In genomic region chr10:24872049-24872789, GRCh38 we compare ENCODE assay signal across 14 cellular contexts.
A peak's percentile ranks its signal among the peaks of the same experiment; 100 is the strongest.
DNase-seq lines count a peak whose midpoint lies in the region; ATAC-seq and TF ChIP-seq lines count a peak whose summit lies in the region.
"Had no signal": no experiment of that assay in that cellular context is flagged by ENCODE, and none has a peak within 500 bp of the region (broad histone marks: within the 10 kb centered on the region; RNA-seq: fewer than 3 reads in every experiment).

No MANE protein-coding gene starts in this region.

- H3K23ac ChIP-seq in trophoblast cell (ENCODE audit: low read length) = no peak overlapping the region

- H2AFZ ChIP-seq in trophoblast cell (ENCODE audit: insufficient read depth, low read length, poor library complexity) = no peak overlapping the region

- peak overlapping the region; percentile 45 for H2BK5ac ChIP-seq in trophoblast cell (ENCODE audit: low read depth, low read length, poor library complexity)

- H3K36me3 Mint-ChIP-seq in HFFc6 (ENCODE audit: low read depth) = peaks cover 8% of the 10 kb centered on the region

- peak; percentile 22 for DNase-seq in HFFc6
- DNase-seq in amniotic epithelial cell (ENCODE audit: low read depth) = peak; percentile 14
- DNase-seq in hippocampal formation (lab: John Stamatoyannopoulos, UW) = peak; percentile 51 to 79
- DNase-seq in trophoblast cell = peak in 1 of 2 donors; percentile 68
- no peak for DNase-seq in Kasumi-1 (lab: John Stamatoyannopoulos, UW)
- DNase-seq in NCI-H226 = no peak
- DNase-seq: activated CD8-positive, alpha-beta memory T cell treated with anti-CD3 and anti-CD28 coated beads, Interleukin-2, amount 50 U/mL, for 48 hours; activated naive CD8-positive, alpha-beta T cell treated with anti-CD3 and anti-CD28 coated beads, Interleukin-2, amount 10 ng/mL, durations not matched to agents 7 days and 5 days; CD4-positive, alpha-beta memory T cell; left ventricle myocardium superior; NCI-H526; SHP77 treated with DMSO at 0.1 percent for 48 hours; WERI-Rb-1 had no signal

- peak overlapping the region; percentile 63 for H2BK120ac ChIP-seq in trophoblast cell (ENCODE audit: insufficient read depth, low read length, poor library complexity)

- peak overlapping the region; percentile 51 for H3K18ac ChIP-seq in trophoblast cell (ENCODE audit: low read length)

- TF ChIP-seq CTCF in HFFc6 (IDR thresholded peaks at IDR 0.05) = no peak

- H3K4me1 ChIP-seq in trophoblast cell (ENCODE audit: control insufficient read depth in 1 of 2, insufficient read depth in 2 of 2, low read length in 2 of 2) = peaks cover 9 to 11% of the 10 kb centered on the region in 2 experiments

- H3K4me3 ChIP-seq in trophoblast cell (ENCODE audit: low read depth, low read length) = no peak overlapping the region

- H3K27ac Mint-ChIP-seq in HFFc6 = peak overlapping the region; percentile 81
- H3K27ac Mint-ChIP-seq: activated naive CD8-positive, alpha-beta T cell treated with anti-CD3 and anti-CD28 coated beads, Interleukin-2, amount 10 ng/mL, durations not matched to agents 7 days and 5 days had no signal

- no peak for ATAC-seq in HG03520 (IDR thresholded peaks at IDR 0.05; ENCODE audit: unreplicated experiment)

- peaks cover 56% of the 10 kb centered on the region for H3K4me1 Mint-ChIP-seq in HFFc6 (ENCODE audit: low read depth)

- no peaks in the 10 kb centered on the region for H3K36me3 ChIP-seq in trophoblast cell (ENCODE audit: control insufficient read depth in 1 of 2, insufficient read depth in 2 of 2, low read length in 2 of 2)
- H3K36me3 ChIP-seq: WERI-Rb-1 had no signal

- no peak overlapping the region for H4K8ac ChIP-seq in trophoblast cell (ENCODE audit: low read depth, low read length)

- H3K9ac ChIP-seq in trophoblast cell (ENCODE audit: low read length) = no peak overlapping the region

- H3K4me2 ChIP-seq in trophoblast cell (ENCODE audit: low read length) = no peak overlapping the region

- H3K27ac ChIP-seq in trophoblast cell (ENCODE audit: low read depth, low read length) = no peak overlapping the region
- H3K27ac ChIP-seq: WERI-Rb-1 had no signal

- H3K79me2 ChIP-seq in trophoblast cell (ENCODE audit: control insufficient read depth, insufficient read depth, low read length, poor library complexity) = no peaks in the 10 kb centered on the region

- H3K9me3 Mint-ChIP-seq in HFFc6 = peaks cover 5% of the 10 kb centered on the region; the same call in 1 of the 2 replicates

- peak overlapping the region; percentile 52 for H3K14ac ChIP-seq in trophoblast cell (ENCODE audit: low read length)

- peak overlapping the region; percentile 47 for H4K91ac ChIP-seq in trophoblast cell (ENCODE audit: low read depth, low read length)

- H3K79me1 ChIP-seq in trophoblast cell (ENCODE audit: low read length) = peaks cover 11% of the 10 kb centered on the region

- no peaks in the 10 kb centered on the region for H3K27me3 Mint-ChIP-seq in HFFc6 (ENCODE audit: insufficient read depth)
- H3K27me3 Mint-ChIP-seq: activated naive CD8-positive, alpha-beta T cell treated with anti-CD3 and anti-CD28 coated beads, Interleukin-2, amount 10 ng/mL, durations not matched to agents 7 days and 5 days had no signal

- H2AK5ac ChIP-seq in trophoblast cell (ENCODE audit: low read length) = peak overlapping the region; percentile 19

- H3K4ac ChIP-seq in trophoblast cell (ENCODE audit: low read depth, low read length) = no peak overlapping the region

- no peaks in the 10 kb centered on the region for H3K9me3 ChIP-seq in trophoblast cell (ENCODE audit: insufficient read depth, low read depth, low read length)

- H4K12ac ChIP-seq in trophoblast cell (ENCODE audit: low read depth, low read length) = no peak overlapping the region

- H2BK12ac ChIP-seq in trophoblast cell (ENCODE audit: low read length) = peak overlapping the region; percentile 58

- H3K4me3 Mint-ChIP-seq in HFFc6 = peak overlapping the region; percentile 44; the same call in 1 of the 2 replicates
- H3K4me3 Mint-ChIP-seq: activated naive CD8-positive, alpha-beta T cell treated with anti-CD3 and anti-CD28 coated beads, Interleukin-2, amount 10 ng/mL, durations not matched to agents 7 days and 5 days; CD4-positive, alpha-beta memory T cell had no signal

- H3K27me3 ChIP-seq in trophoblast cell (ENCODE audit: insufficient read depth, low read length) = no peaks in the 10 kb centered on the region

- WGBS in trophoblast cell (ENCODE audit: extremely low coverage, insufficient coverage, insufficient read length) = no CpG with 5 or more reads among the region's 6 CpGs

Comparison
In these comparisons a context has a peak if more than half of its experiments do, and no peak if none do; other contexts are left out.
1. DNase-seq: peak in HFFc6 (single experiment), amniotic epithelial cell (single experiment) and hippocampal formation (2 of 2); none in Kasumi-1 (0 of 2) and NCI-H226 (single experiment).